Comparison of ENCODE assay signal across 14 cellular contexts in the genomic region with DNA sequence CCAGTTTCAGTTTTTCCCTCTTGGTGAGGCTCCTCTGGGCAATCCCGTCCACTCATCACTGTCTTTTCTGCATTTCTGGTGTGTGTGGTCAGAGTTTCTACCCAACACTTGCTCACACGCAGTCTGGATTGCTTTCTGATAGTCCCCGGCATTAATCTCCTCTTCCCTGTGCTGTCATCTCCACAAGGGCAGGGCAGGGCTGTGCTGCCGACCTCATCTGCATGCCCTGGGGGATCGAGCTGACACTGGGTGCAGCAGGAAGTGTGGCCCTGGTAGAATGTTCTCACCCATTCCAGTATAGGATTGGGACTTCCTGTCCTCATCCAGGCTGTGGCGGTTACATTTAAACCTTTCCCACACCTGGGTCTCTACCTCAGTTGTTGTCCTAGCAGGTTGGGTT.
A peak's percentile ranks its signal among the peaks of the same experiment; 100 is the strongest.
DNase-seq lines count a peak whose midpoint lies in the region; ATAC-seq, FAIRE-seq and TF ChIP-seq lines count a peak whose summit lies in the region.
"Had no signal": no experiment of that assay in that cellular context is flagged by ENCODE, and none has a peak within 500 bp of the region (broad histone marks: within the 10 kb centered on the region; RNA-seq: fewer than 3 reads in every experiment).

No MANE protein-coding gene starts in this region.

- no peaks in the 10 kb centered on the region for H3F3A ChIP-seq in PC-3 (ENCODE audit: low read length, unreplicated experiment)

- WGBS in HepG2 (ENCODE audit: low lambda C conversion rate): 23% methylated on average over 6 of the region's 6 CpGs
- 46% methylated on average over 6 of the region's 6 CpGs for WGBS in right lobe of liver (ENCODE audit: insufficient coverage, low coverage, low lambda C conversion rate, missing lambda C conversion rate)
- 26 to 44% methylated on average over 4 to 6 of the region's 6 CpGs for WGBS in esophagus squamous epithelium, 2 donors

- no peaks in the 10 kb centered on the region for H3K36me3 Mint-ChIP-seq in type B pancreatic cell
- H3K36me3 Mint-ChIP-seq: T-cell had no signal

- H3K4me1 Mint-ChIP-seq in type B pancreatic cell (ENCODE audit: unreplicated experiment): no peaks in the 10 kb centered on the region
- H3K4me1 Mint-ChIP-seq: activated naive CD8-positive, alpha-beta T cell treated with anti-CD3 and anti-CD28 coated beads, Interleukin-2, amount 10 ng/mL, durations not matched to agents 7 days and 5 days; T-cell had no signal

- in situ Hi-C loops in HepG2 (cut with HindIII; ENCODE audit: extremely low pct_ligation_motif_present, low pct_unique_long_range_greater_than_20kb): no loop called here

- peak overlapping the region; percentile 99 for H3K27ac Mint-ChIP-seq in type B pancreatic cell
- H3K27ac Mint-ChIP-seq: activated naive CD8-positive, alpha-beta T cell treated with anti-CD3 and anti-CD28 coated beads, Interleukin-2, amount 10 ng/mL, durations not matched to agents 7 days and 5 days; T-cell had no signal

- H3K9me2 ChIP-seq in PC-3 (replicated peaks; ENCODE audit: low read length): no peaks in the 10 kb centered on the region

- no TSS peak for BruUV-seq in HepG2 (replicated peaks; lab: Mats Ljungman, UMichigan)
- no TSS peak for BruUV-seq in PC-3 (replicated peaks; lab: Mats Ljungman, UMichigan)

- no peak for TF ChIP-seq CTCF in HepG2 (CRISPR knock-in tag; IDR thresholded peaks at IDR 0.05)
- no peak for TF ChIP-seq CTCF in right lobe of liver (IDR thresholded peaks at IDR 0.05)
- TF ChIP-seq CTCF in PC-3 (conservative IDR thresholded peaks at IDR 0.05; ENCODE audit: low read depth, low read length): no peak
- no peak for TF ChIP-seq CTCF in esophagus squamous epithelium (IDR thresholded peaks at IDR 0.05)
- TF ChIP-seq CTCF in type B pancreatic cell (conservative IDR thresholded peaks at IDR 0.05): no peak

- intact Hi-C loops in HepG2 (cut with micrococcal nuclease; ENCODE audit: unreplicated experiment): no loop called here
- intact Hi-C loops in right lobe of liver (cut with DNase I): no loop called here
- intact Hi-C loops in PC-3 (cut with micrococcal nuclease): no loop called here
- intact Hi-C loops in esophagus squamous epithelium (cut with DNase I): no loop called here

- H3K9me3 ChIP-seq in HepG2 (ENCODE audit: low read length): no peaks in the 10 kb centered on the region
- H3K9me3 ChIP-seq in right lobe of liver: no peaks in the 10 kb centered on the region
- no peaks in the 10 kb centered on the region for H3K9me3 ChIP-seq in PC-3 (ENCODE audit: low read length)
- no peaks in the 10 kb centered on the region for H3K9me3 ChIP-seq in esophagus squamous epithelium
- H3K9me3 ChIP-seq: suprapubic skin had no signal

- H3K27ac ChIP-seq in HepG2 (ENCODE audit: extremely low read length, insufficient read depth, low read length): no peak overlapping the region
- H3K27ac ChIP-seq in right lobe of liver: no peak overlapping the region
- H3K27ac ChIP-seq in PC-3 (ENCODE audit: low read length): peak overlapping the region; percentile 65
- peak overlapping the region; percentile 14 to 61 (median 34) for H3K27ac ChIP-seq in esophagus squamous epithelium
- H3K27ac ChIP-seq: suprapubic skin had no signal

- TF ChIP-seq EP300 in HepG2 (IDR thresholded peaks at IDR 0.05; ENCODE audit: low read depth in 2 of 2, low read length in 2 of 2): no peak
- TF ChIP-seq EP300 in HepG2 (CRISPR knock-in tag; IDR thresholded peaks at IDR 0.05; ENCODE audit: borderline replicate concordance): no peak

- H3K4me2 ChIP-seq in HepG2 (ENCODE audit: low read depth, low read length) (no peak overlapping the region), PC-3 (ENCODE audit: low read length) (peak overlapping the region; percentile 31)

- POLR2A ChIA-PET in HepG2 (lab: Yijun Ruan, JAX) (no interaction called here), PC-3 (lab: Charles Lee; ENCODE audit: unreplicated experiment) (no interaction called here)

- ATAC-seq in HepG2 (no peak), right lobe of liver (no peak), PC-3 (peak; percentile 78), HG03108 (IDR thresholded peaks at IDR 0.05; ENCODE audit: unreplicated experiment) (no peak)
- ATAC-seq: T-cell had no signal

- peaks cover 11% of the 10 kb centered on the region for H3K27me3 Mint-ChIP-seq in type B pancreatic cell

- H3K79me2 ChIP-seq in HepG2 (ENCODE audit: insufficient read depth, low read length): no peaks in the 10 kb centered on the region
- H3K79me2 ChIP-seq in PC-3 (ENCODE audit: low read length): no peaks in the 10 kb centered on the region

- H2AFZ ChIP-seq in HepG2 (ENCODE audit: low read length) (peak overlapping the region; percentile 51), PC-3 (ENCODE audit: low read length) (peak overlapping the region; percentile 68)

- DNase-seq in HepG2 (ENCODE audit: low spot score) (no peak), right lobe of liver (no peak), PC-3 (peak; percentile 59), esophagus squamous epithelium (lab: John Stamatoyannopoulos, UW) (no peak), type B pancreatic cell (ENCODE audit: extremely low spot score, unreplicated experiment) (no peak), RPMI8226 (no peak), NCI-H69 (lab: John Stamatoyannopoulos, UW) (no peak)
- DNase-seq: activated naive CD8-positive, alpha-beta T cell treated with anti-CD3 and anti-CD28 coated beads, Interleukin-2, amount 10 ng/mL, durations not matched to agents 7 days and 5 days; NCI-H2107; posterior cingulate gyrus; stimulated activated CD4-positive, alpha-beta T cell treated with anti-CD3 and anti-CD28 coated beads, Interleukin-15, amount 100 ng/mL, for 24 hours; T-cell had no signal

- H3K4me3 ChIP-seq in HepG2 (replicated peaks in 1 of 3; ENCODE audit: insufficient read depth in 1 of 3, low read depth in 2 of 3, low read length in 3 of 3): no peak overlapping the region
- H3K4me3 ChIP-seq in right lobe of liver: no peak overlapping the region
- H3K4me3 ChIP-seq in PC-3 (ENCODE audit: low read length): no peak overlapping the region
- H3K4me3 ChIP-seq in esophagus squamous epithelium: no peak overlapping the region
- H3K4me3 ChIP-seq: suprapubic skin had no signal

- no peak for TF ChIP-seq RAD21 in HepG2 (CRISPR knock-in tag; IDR thresholded peaks at IDR 0.05)

- FAIRE-seq in HepG2 (lab: Jason Lieb, UNC): no peak

- H3K9ac ChIP-seq in HepG2 (ENCODE audit: insufficient read depth, low read depth, low read length) (no peak overlapping the region), PC-3 (ENCODE audit: low read length) (peak overlapping the region; percentile 27)

- peak overlapping the region; percentile 65 for H3K4me3 Mint-ChIP-seq in type B pancreatic cell
- H3K4me3 Mint-ChIP-seq: activated naive CD8-positive, alpha-beta T cell treated with anti-CD3 and anti-CD28 coated beads, Interleukin-2, amount 10 ng/mL, durations not matched to agents 7 days and 5 days; T-cell had no signal

- H3K36me3 ChIP-seq in HepG2 (replicated peaks in 1 of 2; ENCODE audit: control insufficient read depth in 1 of 2, insufficient read depth in 2 of 2, low read length in 2 of 2) (no peaks in the 10 kb centered on the region), right lobe of liver (no peaks in the 10 kb centered on the region), PC-3 (ENCODE audit: low read depth, low read length) (no peaks in the 10 kb centered on the region), esophagus squamous epithelium (no peaks in the 10 kb centered on the region)
- H3K36me3 ChIP-seq: suprapubic skin had no signal

- H3K27me3 ChIP-seq in HepG2 (ENCODE audit: control insufficient read depth in 1 of 2, insufficient read depth in 2 of 2, low read length in 2 of 2) (peaks cover 0 to 30% of the 10 kb centered on the region in 2 experiments; a peak in 2 of 5 replicates), right lobe of liver (no peaks in the 10 kb centered on the region), PC-3 (ENCODE audit: low read length) (no peaks in the 10 kb centered on the region), esophagus squamous epithelium (peaks cover 0 to 10% (median 0%) of the 10 kb centered on the region in 4 donors)
- H3K27me3 ChIP-seq: suprapubic skin had no signal

- H3K4me1 ChIP-seq in HepG2 (ENCODE audit: insufficient read depth, low read length) (peaks cover 21% of the 10 kb centered on the region), right lobe of liver (no peaks in the 10 kb centered on the region), PC-3 (ENCODE audit: insufficient read depth, low read length) (peaks cover 27% of the 10 kb centered on the region), esophagus squamous epithelium (peaks cover 0 to 13% (median 0%) of the 10 kb centered on the region in 3 donors)

- no peaks in the 10 kb centered on the region for H4K20me1 ChIP-seq in HepG2 (ENCODE audit: insufficient read depth, low read length)
- H4K20me1 ChIP-seq in PC-3 (ENCODE audit: low read length): no peaks in the 10 kb centered on the region

- peaks cover 4% of the 10 kb centered on the region for H3K9me3 Mint-ChIP-seq in type B pancreatic cell
- H3K9me3 Mint-ChIP-seq: T-cell had no signal

- CTCF ChIA-PET in HepG2 (lab: Yijun Ruan, JAX; ENCODE audit: low intra/inter-chr PET ratio, low total read pairs) (no interaction called here), PC-3 (lab: Charles Lee) (no interaction called here)

- TF ChIP-seq POLR2A in HepG2 (IDR thresholded peaks at IDR 0.05; ENCODE audit: insufficient read depth in 1 of 2, low read depth in 2 of 2, low read length in 2 of 2) (no peak), right lobe of liver (IDR thresholded peaks at IDR 0.05) (no peak), esophagus squamous epithelium (IDR thresholded peaks at IDR 0.05) (no peak)

TF ChIP-seq in HepG2, 621 proteins besides CTCF, POLR2A, EP300 and RAD21:
- TF ChIP-seq NFKB2 (CRISPR knock-in tag; IDR thresholded peaks at IDR 0.05; ENCODE audit: borderline replicate concordance) (no peak), TAF1 (CRISPR knock-in tag; IDR thresholded peaks at IDR 0.05) (no peak), POLR2AphosphoS2 (IDR thresholded peaks at IDR 0.05; ENCODE audit: low read depth, low read length) (no peak), TCF7 (IDR thresholded peaks at IDR 0.05; ENCODE audit: low read depth) (no peak), ETV5 (CRISPR knock-in tag; IDR thresholded peaks at IDR 0.05; ENCODE audit: borderline replicate concordance) (no peak), ZNF382 (CRISPR knock-in tag; IDR thresholded peaks at IDR 0.05; ENCODE audit: borderline replicate concordance) (no peak), HOXD1 (CRISPR knock-in tag; IDR thresholded peaks at IDR 0.05) (no peak), SOX5 (CRISPR knock-in tag; IDR thresholded peaks at IDR 0.05; ENCODE audit: borderline replicate concordance) (no peak), RBM22 (optimal IDR thresholded peaks at IDR 0.05; ENCODE audit: low read length) (no peak), MTF1 (CRISPR knock-in tag; IDR thresholded peaks at IDR 0.05) (no peak)

Comparison
In these comparisons a context has a peak if more than half of its experiments do, and no peak if none do; other contexts are left out.
1. H3K27ac ChIP-seq: peak in PC-3 (single experiment) and esophagus squamous epithelium (4 of 4); none in HepG2 (single experiment) and right lobe of liver (0 of 3).